ENCODE assay signal across 39 cellular contexts in genomic region chrX:21131346-21131745, GRCh38.
"Had no signal": no experiment of that assay in that cellular context is flagged by ENCODE, and none has a peak within 500 bp of the region (broad histone marks: within the 10 kb centered on the region; RNA-seq: fewer than 3 reads in every experiment).

No MANE protein-coding gene starts in this region.

- H3K36me3 Mint-ChIP-seq: activated naive CD4-positive, alpha-beta T cell treated with anti-CD3 and anti-CD28 coated beads, Interleukin-2, amount 10 ng/mL, durations not matched to agents 7 days and 5 days; activated naive CD4-positive, alpha-beta T cell treated with anti-CD3 and anti-CD28 coated beads, Interleukin-2, amount 50 U/mL, for 72 hours; activated naive CD8-positive, alpha-beta T cell; activated naive CD8-positive, alpha-beta T cell treated with anti-CD3 and anti-CD28 coated beads for 36 hours; activated naive CD8-positive, alpha-beta T cell treated with anti-CD3 and anti-CD28 coated beads, Interleukin-2, amount 10 ng/mL, durations not matched to agents 7 days and 5 days; brain had no signal

- H3K4me3 ChIP-seq: adrenal gland, ascending aorta, body of pancreas, breast epithelium, cardiac muscle cell had no signal

- H3K27me3 Mint-ChIP-seq: activated naive CD4-positive, alpha-beta T cell treated with anti-CD3 and anti-CD28 coated beads, Interleukin-2, amount 10 ng/mL, durations not matched to agents 7 days and 5 days; activated naive CD4-positive, alpha-beta T cell treated with anti-CD3 and anti-CD28 coated beads, Interleukin-2, amount 50 U/mL, for 24 hours; activated naive CD8-positive, alpha-beta T cell treated with anti-CD3 and anti-CD28 coated beads for 36 hours; activated naive CD8-positive, alpha-beta T cell treated with anti-CD3 and anti-CD28 coated beads, Interleukin-2, amount 10 ng/mL, durations not matched to agents 7 days and 5 days; activated naive CD8-positive, alpha-beta T cell treated with anti-CD3 and anti-CD28 coated beads, Interleukin-2, amount 50 U/mL, for 24 hours; activated T-helper 17 cell treated with anti-CD3 and anti-CD28 coated beads, Interleukin-2, amount 50 U/mL, for 72 hours; central memory CD8-positive, alpha-beta T cell had no signal

- H3K36me3 ChIP-seq: adrenal gland, ascending aorta, breast epithelium, cardiac muscle cell had no signal

- H3K4me3 Mint-ChIP-seq: activated naive CD4-positive, alpha-beta T cell treated with anti-CD3 and anti-CD28 coated beads for 36 hours; activated naive CD4-positive, alpha-beta T cell treated with anti-CD3 and anti-CD28 coated beads, Interleukin-2, amount 10 ng/mL, durations not matched to agents 7 days and 5 days; activated naive CD8-positive, alpha-beta T cell; activated naive CD8-positive, alpha-beta T cell treated with anti-CD3 and anti-CD28 coated beads for 36 hours; activated naive CD8-positive, alpha-beta T cell treated with anti-CD3 and anti-CD28 coated beads, Interleukin-2, amount 10 ng/mL, durations not matched to agents 7 days and 5 days; activated naive CD8-positive, alpha-beta T cell treated with anti-CD3 and anti-CD28 coated beads, Interleukin-2, amount 50 U/mL, for 24 hours; activated T-cell treated with anti-CD3 and anti-CD28 coated beads, Interleukin-2, amount 50 U/mL, for 24 hours; activated T-cell treated with anti-CD3 and anti-CD28 coated beads, Interleukin-2, amount 50 U/mL, for 4 hours; activated T-cell treated with anti-CD3 and anti-CD28 coated beads, Interleukin-2, amount 50 U/mL, for 72 hours; activated T-helper 1 cell treated with anti-CD3 and anti-CD28 coated beads, Interleukin-12 subunit alpha, Interleukin-12 subunit beta, Interleukin-2, Interleukin-4 antibody, amounts not matched to agents 30 ng/mL and 10 ng/mL and 1 ng/mL, durations not matched to agents 14 hours and 24 hours and 36 hours; activated T-helper 17 cell treated with anti-CD3 and anti-CD28 coated beads, Interleukin-2, amount 50 U/mL, for 72 hours; brain; central memory CD8-positive, alpha-beta T cell had no signal

- H3K27me3 ChIP-seq: adrenal gland, ascending aorta, body of pancreas, breast epithelium, cardiac muscle cell had no signal

- H3K4me1 ChIP-seq: adrenal gland, ascending aorta, body of pancreas, breast epithelium had no signal

- H3K4me1 Mint-ChIP-seq: activated naive CD4-positive, alpha-beta T cell treated with anti-CD3 and anti-CD28 coated beads, Interleukin-2, amount 10 ng/mL, durations not matched to agents 7 days and 5 days; activated naive CD4-positive, alpha-beta T cell treated with anti-CD3 and anti-CD28 coated beads, Interleukin-2, amount 50 U/mL, for 24 hours; activated naive CD8-positive, alpha-beta T cell treated with anti-CD3 and anti-CD28 coated beads for 36 hours; activated naive CD8-positive, alpha-beta T cell treated with anti-CD3 and anti-CD28 coated beads, Interleukin-2, amount 10 ng/mL, durations not matched to agents 7 days and 5 days; activated naive CD8-positive, alpha-beta T cell treated with anti-CD3 and anti-CD28 coated beads, Interleukin-2, amount 50 U/mL, for 24 hours; activated T-helper 17 cell treated with anti-CD3 and anti-CD28 coated beads, Interleukin-2, amount 50 U/mL, for 72 hours; brain; central memory CD8-positive, alpha-beta T cell had no signal

- FAIRE-seq: bronchial epithelial cell, colon had no signal

- H3K27ac ChIP-seq: adrenal gland, ascending aorta, body of pancreas, breast epithelium, cardiac muscle cell had no signal

- H3K9me3 Mint-ChIP-seq: activated naive CD4-positive, alpha-beta T cell treated with anti-CD3 and anti-CD28 coated beads, Interleukin-2, amount 10 ng/mL, durations not matched to agents 7 days and 5 days; activated naive CD4-positive, alpha-beta T cell treated with anti-CD3 and anti-CD28 coated beads, Interleukin-2, amount 50 U/mL, for 24 hours; activated naive CD4-positive, alpha-beta T cell treated with anti-CD3 and anti-CD28 coated beads, Interleukin-2, amount 50 U/mL, for 72 hours; activated naive CD8-positive, alpha-beta T cell treated with anti-CD3 and anti-CD28 coated beads for 36 hours; activated naive CD8-positive, alpha-beta T cell treated with anti-CD3 and anti-CD28 coated beads, Interleukin-2, amount 10 ng/mL, durations not matched to agents 7 days and 5 days; activated naive CD8-positive, alpha-beta T cell treated with anti-CD3 and anti-CD28 coated beads, Interleukin-2, amount 50 U/mL, for 24 hours; activated T-cell treated with anti-CD3 and anti-CD28 coated beads, Interleukin-2, amount 50 U/mL, for 24 hours; activated T-cell treated with anti-CD3 and anti-CD28 coated beads, Interleukin-2, amount 50 U/mL, for 4 hours; activated T-cell treated with anti-CD3 and anti-CD28 coated beads, Interleukin-2, amount 50 U/mL, for 72 hours; activated T-helper 1 cell treated with anti-CD3 and anti-CD28 coated beads, Interleukin-12 subunit alpha, Interleukin-12 subunit beta, Interleukin-2, Interleukin-4 antibody, amounts not matched to agents 30 ng/mL and 10 ng/mL and 1 ng/mL, durations not matched to agents 14 hours and 24 hours and 36 hours; activated T-helper 17 cell treated with anti-CD3 and anti-CD28 coated beads, Interleukin-2, amount 50 U/mL, for 72 hours; activated T-helper 2 cell treated with anti-CD3 and anti-CD28 coated beads, Interferon-gamma antibody, Interleukin-2, Interleukin-4, amounts not matched to agents 10 μg/mL and 5 μg/mL and 100 μg/mL, durations not matched to agents 14 hours and 24 hours and 36 hours; central memory CD8-positive, alpha-beta T cell had no signal

- H3K27ac Mint-ChIP-seq: activated naive CD4-positive, alpha-beta T cell treated with anti-CD3 and anti-CD28 coated beads for 36 hours; activated naive CD4-positive, alpha-beta T cell treated with anti-CD3 and anti-CD28 coated beads, Interleukin-2, amount 10 ng/mL, durations not matched to agents 7 days and 5 days; activated naive CD4-positive, alpha-beta T cell treated with anti-CD3 and anti-CD28 coated beads, Interleukin-2, amount 50 U/mL, for 24 hours; activated naive CD4-positive, alpha-beta T cell treated with anti-CD3 and anti-CD28 coated beads, Interleukin-2, amount 50 U/mL, for 72 hours; activated naive CD8-positive, alpha-beta T cell; activated naive CD8-positive, alpha-beta T cell treated with anti-CD3 and anti-CD28 coated beads for 36 hours; activated naive CD8-positive, alpha-beta T cell treated with anti-CD3 and anti-CD28 coated beads, Interleukin-2, amount 10 ng/mL, durations not matched to agents 7 days and 5 days; activated naive CD8-positive, alpha-beta T cell treated with anti-CD3 and anti-CD28 coated beads, Interleukin-2, amount 50 U/mL, for 24 hours; activated T-cell treated with anti-CD3 and anti-CD28 coated beads, Interleukin-2, amount 50 U/mL, for 24 hours; activated T-cell treated with anti-CD3 and anti-CD28 coated beads, Interleukin-2, amount 50 U/mL, for 72 hours; activated T-helper 1 cell treated with anti-CD3 and anti-CD28 coated beads, Interleukin-12 subunit alpha, Interleukin-12 subunit beta, Interleukin-2, Interleukin-4 antibody, amounts not matched to agents 30 ng/mL and 10 ng/mL and 1 ng/mL, durations not matched to agents 14 hours and 24 hours and 36 hours; activated T-helper 17 cell treated with anti-CD3 and anti-CD28 coated beads, Interleukin-2, amount 50 U/mL, for 72 hours; activated T-helper 2 cell treated with anti-CD3 and anti-CD28 coated beads, Interferon-gamma antibody, Interleukin-2, Interleukin-4, amounts not matched to agents 10 μg/mL and 5 μg/mL and 100 μg/mL, durations not matched to agents 14 hours and 24 hours and 36 hours; brain had no signal

- H3K9me3 ChIP-seq: adrenal gland, ascending aorta, body of pancreas had no signal

- DNase-seq: activated effector memory CD4-positive, alpha-beta T cell treated with anti-CD3 and anti-CD28 coated beads, Interleukin-2, amount 50 U/mL, for 16 hours; activated effector memory CD4-positive, alpha-beta T cell treated with Interleukin-2 at 50 U/mL for 16 hours; activated gamma-delta T cell; activated gamma-delta T cell treated with Interleukin-2 at 50 U/mL for 16 hours; activated naive CD4-positive, alpha-beta T cell; activated naive CD4-positive, alpha-beta T cell treated with anti-CD3 and anti-CD28 coated beads for 36 hours; activated naive CD4-positive, alpha-beta T cell treated with anti-CD3 and anti-CD28 coated beads, Interleukin-2, amount 10 ng/mL, durations not matched to agents 7 days and 5 days; activated naive CD4-positive, alpha-beta T cell treated with anti-CD3 and anti-CD28 coated beads, Interleukin-2, amount 50 U/mL, for 16 hours; activated naive CD4-positive, alpha-beta T cell treated with Interleukin-2 at 50 U/mL for 16 hours; activated naive CD8-positive, alpha-beta T cell treated with anti-CD3 and anti-CD28 coated beads for 36 hours; activated naive CD8-positive, alpha-beta T cell treated with anti-CD3 and anti-CD28 coated beads, Interleukin-2, amount 10 ng/mL, durations not matched to agents 7 days and 5 days; activated naive CD8-positive, alpha-beta T cell treated with anti-CD3 and anti-CD28 coated beads, Interleukin-2, amount 50 U/mL, for 24 hours; activated T-cell treated with anti-CD3 and anti-CD28 coated beads, Interleukin-2, amount 50 U/mL, for 1 hour; activated T-cell treated with anti-CD3 and anti-CD28 coated beads, Interleukin-2, amount 50 U/mL, for 24 hours; activated T-cell treated with anti-CD3 and anti-CD28 coated beads, Interleukin-2, amount 50 U/mL, for 4 hours; activated T-cell treated with anti-CD3 and anti-CD28 coated beads, Interleukin-2, amount 50 U/mL, for 48 hours; activated T-cell treated with anti-CD3 and anti-CD28 coated beads, Interleukin-2, amount 50 U/mL, for 72 hours; adrenal gland; amniotic stem cell; amygdala; anterior cingulate cortex; aorta; body of pancreas; caudate nucleus; central memory CD4-positive, alpha-beta T cell; cerebellar nuclear complex had no signal
